1 cellular context compared by ENCODE assay signal in the genomic region with DNA sequence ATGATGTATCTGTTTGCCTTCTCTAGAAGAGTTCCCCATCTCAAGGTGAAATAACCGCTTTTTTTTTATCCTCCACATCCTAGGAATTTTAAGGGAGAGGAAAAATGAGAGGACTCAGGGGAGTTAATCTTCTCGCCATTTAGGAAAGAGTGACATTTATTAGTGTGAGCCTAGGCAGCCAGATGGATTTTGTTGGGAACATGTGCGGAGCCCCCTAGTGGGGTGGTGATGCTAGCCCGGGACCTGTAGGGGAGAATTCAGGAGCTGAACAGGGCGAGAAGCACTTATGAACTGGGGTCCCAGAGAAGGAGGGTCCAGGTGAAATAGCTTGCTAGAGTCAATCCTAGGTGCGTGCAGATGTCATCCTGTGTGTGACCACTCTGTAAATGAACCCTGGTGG.
TF ChIP-seq lines count a peak whose summit lies in the region.

No MANE protein-coding gene starts in this region.

TF ChIP-seq in GM23338, 12 proteins besides CTCF, POLR2A, EP300 and RAD21 (continued from another document):
- TF ChIP-seq, protein P1, sequence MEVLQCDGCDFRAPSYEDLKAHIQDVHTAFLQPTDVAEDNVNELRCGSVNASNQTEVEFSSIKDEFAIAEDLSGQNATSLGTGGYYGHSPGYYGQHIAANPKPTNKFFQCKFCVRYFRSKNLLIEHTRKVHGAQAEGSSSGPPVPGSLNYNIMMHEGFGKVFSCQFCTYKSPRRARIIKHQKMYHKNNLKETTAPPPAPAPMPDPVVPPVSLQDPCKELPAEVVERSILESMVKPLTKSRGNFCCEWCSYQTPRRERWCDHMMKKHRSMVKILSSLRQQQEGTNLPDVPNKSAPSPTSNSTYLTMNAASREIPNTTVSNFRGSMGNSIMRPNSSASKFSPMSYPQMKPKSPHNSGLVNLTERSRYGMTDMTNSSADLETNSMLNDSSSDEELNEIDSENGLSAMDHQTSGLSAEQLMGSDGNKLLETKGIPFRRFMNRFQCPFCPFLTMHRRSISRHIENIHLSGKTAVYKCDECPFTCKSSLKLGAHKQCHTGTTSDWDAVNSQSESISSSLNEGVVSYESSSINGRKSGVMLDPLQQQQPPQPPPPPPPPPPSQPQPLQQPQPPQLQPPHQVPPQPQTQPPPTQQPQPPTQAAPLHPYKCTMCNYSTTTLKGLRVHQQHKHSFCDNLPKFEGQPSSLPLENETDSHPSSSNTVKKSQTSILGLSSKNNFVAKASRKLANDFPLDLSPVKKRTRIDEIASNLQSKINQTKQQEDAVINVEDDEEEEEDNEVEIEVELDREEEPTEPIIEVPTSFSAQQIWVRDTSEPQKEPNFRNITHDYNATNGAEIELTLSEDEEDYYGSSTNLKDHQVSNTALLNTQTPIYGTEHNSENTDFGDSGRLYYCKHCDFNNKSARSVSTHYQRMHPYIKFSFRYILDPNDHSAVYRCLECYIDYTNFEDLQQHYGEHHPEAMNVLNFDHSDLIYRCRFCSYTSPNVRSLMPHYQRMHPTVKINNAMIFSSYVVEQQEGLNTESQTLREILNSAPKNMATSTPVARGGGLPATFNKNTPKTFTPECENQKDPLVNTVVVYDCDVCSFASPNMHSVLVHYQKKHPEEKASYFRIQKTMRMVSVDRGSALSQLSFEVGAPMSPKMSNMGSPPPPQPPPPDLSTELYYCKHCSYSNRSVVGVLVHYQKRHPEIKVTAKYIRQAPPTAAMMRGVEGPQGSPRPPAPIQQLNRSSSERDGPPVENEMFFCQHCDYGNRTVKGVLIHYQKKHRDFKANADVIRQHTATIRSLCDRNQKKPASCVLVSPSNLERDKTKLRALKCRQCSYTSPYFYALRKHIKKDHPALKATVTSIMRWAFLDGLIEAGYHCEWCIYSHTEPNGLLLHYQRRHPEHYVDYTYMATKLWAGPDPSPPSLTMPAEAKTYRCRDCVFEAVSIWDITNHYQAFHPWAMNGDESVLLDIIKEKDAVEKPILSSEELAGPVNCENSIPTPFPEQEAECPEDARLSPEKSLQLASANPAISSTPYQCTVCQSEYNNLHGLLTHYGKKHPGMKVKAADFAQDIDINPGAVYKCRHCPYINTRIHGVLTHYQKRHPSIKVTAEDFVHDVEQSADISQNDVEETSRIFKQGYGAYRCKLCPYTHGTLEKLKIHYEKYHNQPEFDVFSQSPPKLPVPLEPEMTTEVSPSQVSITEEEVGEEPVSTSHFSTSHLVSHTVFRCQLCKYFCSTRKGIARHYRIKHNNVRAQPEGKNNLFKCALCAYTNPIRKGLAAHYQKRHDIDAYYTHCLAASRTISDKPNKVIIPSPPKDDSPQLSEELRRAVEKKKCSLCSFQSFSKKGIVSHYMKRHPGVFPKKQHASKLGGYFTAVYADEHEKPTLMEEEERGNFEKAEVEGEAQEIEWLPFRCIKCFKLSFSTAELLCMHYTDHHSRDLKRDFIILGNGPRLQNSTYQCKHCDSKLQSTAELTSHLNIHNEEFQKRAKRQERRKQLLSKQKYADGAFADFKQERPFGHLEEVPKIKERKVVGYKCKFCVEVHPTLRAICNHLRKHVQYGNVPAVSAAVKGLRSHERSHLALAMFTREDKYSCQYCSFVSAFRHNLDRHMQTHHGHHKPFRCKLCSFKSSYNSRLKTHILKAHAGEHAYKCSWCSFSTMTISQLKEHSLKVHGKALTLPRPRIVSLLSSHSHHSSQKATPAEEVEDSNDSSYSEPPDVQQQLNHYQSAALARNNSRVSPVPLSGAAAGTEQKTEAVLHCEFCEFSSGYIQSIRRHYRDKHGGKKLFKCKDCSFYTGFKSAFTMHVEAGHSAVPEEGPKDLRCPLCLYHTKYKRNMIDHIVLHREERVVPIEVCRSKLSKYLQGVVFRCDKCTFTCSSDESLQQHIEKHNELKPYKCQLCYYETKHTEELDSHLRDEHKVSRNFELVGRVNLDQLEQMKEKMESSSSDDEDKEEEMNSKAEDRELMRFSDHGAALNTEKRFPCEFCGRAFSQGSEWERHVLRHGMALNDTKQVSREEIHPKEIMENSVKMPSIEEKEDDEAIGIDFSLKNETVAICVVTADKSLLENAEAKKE (CRISPR knock-in tag; IDR thresholded peaks at IDR 0.05) = no peak
- TF ChIP-seq POLR2AphosphoS5 (IDR thresholded peaks at IDR 0.05; ENCODE audit: low read depth) = no peak
- TF ChIP-seq EZH2 (IDR thresholded peaks at IDR 0.05; ENCODE audit: low read depth, unreplicated experiment) = no peak
- TF ChIP-seq EZH2phosphoT487 (IDR thresholded peaks at IDR 0.05; ENCODE audit: unreplicated experiment) = no peak
- TF ChIP-seq, protein P2, sequence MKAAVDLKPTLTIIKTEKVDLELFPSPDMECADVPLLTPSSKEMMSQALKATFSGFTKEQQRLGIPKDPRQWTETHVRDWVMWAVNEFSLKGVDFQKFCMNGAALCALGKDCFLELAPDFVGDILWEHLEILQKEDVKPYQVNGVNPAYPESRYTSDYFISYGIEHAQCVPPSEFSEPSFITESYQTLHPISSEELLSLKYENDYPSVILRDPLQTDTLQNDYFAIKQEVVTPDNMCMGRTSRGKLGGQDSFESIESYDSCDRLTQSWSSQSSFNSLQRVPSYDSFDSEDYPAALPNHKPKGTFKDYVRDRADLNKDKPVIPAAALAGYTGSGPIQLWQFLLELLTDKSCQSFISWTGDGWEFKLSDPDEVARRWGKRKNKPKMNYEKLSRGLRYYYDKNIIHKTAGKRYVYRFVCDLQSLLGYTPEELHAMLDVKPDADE (IDR thresholded peaks at IDR 0.05) = no peak
- no peak for TF ChIP-seq ZNF331 (CRISPR knock-in tag; IDR thresholded peaks at IDR 0.05; ENCODE audit: low read depth)
- no peak for TF ChIP-seq STAT1 (IDR thresholded peaks at IDR 0.05; ENCODE audit: unreplicated experiment)
